ENCODE assay signal across 8 cellular contexts in genomic region chr4:2818351-2818939, GRCh38. TPM values are rescaled to one million over a fixed set of nuclear protein-coding genes. Genes with fewer than 3 reads are reported as not detected.
DNase-seq lines count a peak whose midpoint lies in the region; ATAC-seq, FAIRE-seq and TF ChIP-seq lines count a peak whose summit lies in the region.

No MANE protein-coding gene starts in this region.

- ATAC-seq in mucosa of descending colon: peak; percentile 5
- ATAC-seq in HG03135 (IDR thresholded peaks at IDR 0.05; ENCODE audit: unreplicated experiment): no peak

- H3K27ac ChIP-seq in ACC112 (ENCODE audit: low read depth, low read length): no peak overlapping the region

- POLR2A ChIA-PET in HEK293T (lab: Yijun Ruan, JAX): interaction anchor here (0.7 to 1.8 kb wide), 11 partner anchors 12 to 62 kb away, joined by 3 to 8 read pairs (median 4); partner anchors contain the start of gene TNIP2

- H3K4me3 ChIP-seq in ACC112 (ENCODE audit: low read depth, low read length) (peak overlapping the region; percentile 70), cardiac fibroblast (replicated peaks in 1 of 2; ENCODE audit: low read depth in 2 of 2, low read length in 2 of 2) (peak overlapping the region; percentile 35 to 57), mucosa of descending colon (peak overlapping the region; percentile 40)

- H3K79me2 ChIP-seq in ACC112 (ENCODE audit: control insufficient read depth, insufficient read depth, low read length, unreplicated experiment): peaks cover 38% of the 10 kb centered on the region

- no peak for TF ChIP-seq CTCF in cardiac fibroblast (IDR thresholded peaks at IDR 0.05; ENCODE audit: low read depth, low read length)
- no peak for TF ChIP-seq CTCF in mucosa of descending colon (IDR thresholded peaks at IDR 0.05)

- no peaks in the 10 kb centered on the region for H3K27me3 ChIP-seq in ACC112 (ENCODE audit: insufficient read depth, low read length)

- intact Hi-C loops in mucosa of descending colon (cut with DNase I, micrococcal nuclease): loop anchor here in 1 of 2 donors (10.0 kb wide), 1 partner anchor 54 kb away; no protein-coding TSS in a partner anchor

- TF ChIP-seq POLR2A in H54 (IDR thresholded peaks at IDR 0.05; ENCODE audit: low read depth, low read length): no peak

- no peaks in the 10 kb centered on the region for H3K9me3 ChIP-seq in mucosa of descending colon

- FAIRE-seq in H54 (lab: Jason Lieb, UNC): no peak

- CTCF ChIA-PET in HEK293T (lab: Yijun Ruan, JAX): no interaction called here

- H3K4me1 ChIP-seq in ACC112 (ENCODE audit: control insufficient read depth, insufficient read depth, low read length, unreplicated experiment): no peaks in the 10 kb centered on the region
- peaks cover 8% of the 10 kb centered on the region for H3K4me1 ChIP-seq in mucosa of descending colon (ENCODE audit: low read depth)

- peak; percentile 45 for DNase-seq in HEK293T (ENCODE audit: extremely low spot score)
- no peak for DNase-seq in cardiac fibroblast (ENCODE audit: low read depth in 2 of 2)
- peak in 2 of 3 donors; percentile 59 to 65 for DNase-seq in mucosa of descending colon
- no peak for DNase-seq in pons (ENCODE audit: low spot score)
- DNase-seq in H54 (ENCODE audit: insufficient read length, low spot score): no peak
- no peak for DNase-seq in mucosa of gallbladder (ENCODE audit: low spot score)

- H3K36me3 ChIP-seq in ACC112 (ENCODE audit: insufficient read depth, low read length) (peaks cover 25% of the 10 kb centered on the region), mucosa of descending colon (ENCODE audit: low read depth) (peaks cover 3% of the 10 kb centered on the region)

- H2AFZ ChIP-seq in ACC112 (ENCODE audit: low read length, unreplicated experiment): no peak overlapping the region

TF ChIP-seq in HEK293T, 16 proteins besides CTCF, POLR2A, EP300 and RAD21:
- TF ChIP-seq NFRKB (IDR thresholded peaks at IDR 0.05) (no peak), LEF1 (IDR thresholded peaks at IDR 0.05; ENCODE audit: borderline replicate concordance) (no peak), SUZ12 (IDR thresholded peaks at IDR 0.05) (no peak), ZNF384 (IDR thresholded peaks at IDR 0.05) (no peak), ELF4 (IDR thresholded peaks at IDR 0.05) (no peak)

RNA-seq across cellular contexts. Expression of gene ADD1, which starts 25.2 kb away (rescaled TPM):
- total RNA-seq in mucosa of descending colon (100 to 1,000 TPM; 201 to 373 (median 261) TPM), mucosa of gallbladder (346 TPM)

RNA-seq across cellular contexts. Expression of gene SH3BP2, which starts 25.6 kb away (rescaled TPM):
- total RNA-seq in mucosa of descending colon: 10 to 100 TPM; 48.1 to 75.3 (median 73.0) TPM
- 62.1 TPM for total RNA-seq in mucosa of gallbladder

Comparison
In these comparisons a context has a peak if more than half of its experiments do, and no peak if none do; other contexts are left out.
1. DNase-seq: peak in HEK293T (single experiment) and mucosa of descending colon (2 of 3); none in cardiac fibroblast (0 of 2), pons (single experiment), H54 (single experiment) and mucosa of gallbladder (single experiment).
2. Peak in every context shown above with its lines, with median percentiles within 50 percentile points of each other: H3K4me3 ChIP-seq.